In genomic region chr9:98809311-98810105, GRCh38 we compare ENCODE assay signal across 1 cellular context.
A peak's percentile ranks its signal among the peaks of the same experiment; 100 is the strongest.
TF ChIP-seq lines count a peak whose summit lies in the region.

No MANE protein-coding gene starts in this region.

TF ChIP-seq in K562, 482 proteins besides CTCF, POLR2A, EP300 and RAD21:
- TF ChIP-seq ZNF57 (CRISPR knock-in tag; IDR thresholded peaks at IDR 0.05) (no peak), CREB1 (IDR thresholded peaks at IDR 0.05) (0 out of 2 replicates have a peak, but pooled peaks have one; percentile 7), CREB1 (CRISPR knock-in tag; IDR thresholded peaks at IDR 0.05) (no peak), FOXK2 (conservative IDR thresholded peaks at IDR 0.05 in 1 of 2, IDR thresholded peaks at IDR 0.05 in 1 of 2; ENCODE audit: low read depth in 2 of 2) (no peak), ZNF143 (CRISPR knock-in tag; IDR thresholded peaks at IDR 0.05) (no peak), KAT2B (IDR thresholded peaks at IDR 0.05; ENCODE audit: low read depth, low read length) (no peak), FIP1L1 (IDR thresholded peaks at IDR 0.05; ENCODE audit: low read depth, low read length, poor library complexity, severe bottlenecking) (no peak), RFX1 (IDR thresholded peaks at IDR 0.05) (peak; percentile 87), ZNF512 (tag; IDR thresholded peaks at IDR 0.05) (no peak), CBX1 (IDR thresholded peaks at IDR 0.05; ENCODE audit: low read depth) (no peak), SNAPC5 (CRISPR knock-in tag; IDR thresholded peaks at IDR 0.05) (no peak), PML (IDR thresholded peaks at IDR 0.05; ENCODE audit: low read length) (no peak), MITF (IDR thresholded peaks at IDR 0.05) (no peak), MAFF (IDR thresholded peaks at IDR 0.05; ENCODE audit: low read length) (no peak), ILF3 (IDR thresholded peaks at IDR 0.05; ENCODE audit: borderline replicate concordance) (no peak), HOXB6 (CRISPR knock-in tag; IDR thresholded peaks at IDR 0.05; ENCODE audit: borderline replicate concordance) (no peak), RAD51 (IDR thresholded peaks at IDR 0.05; ENCODE audit: borderline replicate concordance, low read depth) (no peak), ZBTB40 (IDR thresholded peaks at IDR 0.05) (peak; percentile 67), ZBTB40 (CRISPR knock-in tag; IDR thresholded peaks at IDR 0.05) (no peak), TBP (optimal IDR thresholded peaks at IDR 0.05; ENCODE audit: low read depth, low read length) (peak; percentile 54), THAP7 (CRISPR knock-in tag; IDR thresholded peaks at IDR 0.05) (no peak), PHF21A (IDR thresholded peaks at IDR 0.05; ENCODE audit: borderline replicate concordance, low read depth) (no peak), TFAM (CRISPR knock-in tag; conservative IDR thresholded peaks at IDR 0.05) (no peak), TSC22D4 (tag; IDR thresholded peaks at IDR 0.05) (no peak), FOXA1 (IDR thresholded peaks at IDR 0.05; ENCODE audit: borderline replicate concordance) (no peak), GABPA (tag; conservative IDR thresholded peaks at IDR 0.05; ENCODE audit: low read depth) (0 out of 2 replicates have a peak, but pooled peaks have one; percentile 10), ZNF436 (CRISPR knock-in tag; IDR thresholded peaks at IDR 0.05) (no peak)
